ENCODE assay signal across 8 cellular contexts in the genomic region with DNA sequence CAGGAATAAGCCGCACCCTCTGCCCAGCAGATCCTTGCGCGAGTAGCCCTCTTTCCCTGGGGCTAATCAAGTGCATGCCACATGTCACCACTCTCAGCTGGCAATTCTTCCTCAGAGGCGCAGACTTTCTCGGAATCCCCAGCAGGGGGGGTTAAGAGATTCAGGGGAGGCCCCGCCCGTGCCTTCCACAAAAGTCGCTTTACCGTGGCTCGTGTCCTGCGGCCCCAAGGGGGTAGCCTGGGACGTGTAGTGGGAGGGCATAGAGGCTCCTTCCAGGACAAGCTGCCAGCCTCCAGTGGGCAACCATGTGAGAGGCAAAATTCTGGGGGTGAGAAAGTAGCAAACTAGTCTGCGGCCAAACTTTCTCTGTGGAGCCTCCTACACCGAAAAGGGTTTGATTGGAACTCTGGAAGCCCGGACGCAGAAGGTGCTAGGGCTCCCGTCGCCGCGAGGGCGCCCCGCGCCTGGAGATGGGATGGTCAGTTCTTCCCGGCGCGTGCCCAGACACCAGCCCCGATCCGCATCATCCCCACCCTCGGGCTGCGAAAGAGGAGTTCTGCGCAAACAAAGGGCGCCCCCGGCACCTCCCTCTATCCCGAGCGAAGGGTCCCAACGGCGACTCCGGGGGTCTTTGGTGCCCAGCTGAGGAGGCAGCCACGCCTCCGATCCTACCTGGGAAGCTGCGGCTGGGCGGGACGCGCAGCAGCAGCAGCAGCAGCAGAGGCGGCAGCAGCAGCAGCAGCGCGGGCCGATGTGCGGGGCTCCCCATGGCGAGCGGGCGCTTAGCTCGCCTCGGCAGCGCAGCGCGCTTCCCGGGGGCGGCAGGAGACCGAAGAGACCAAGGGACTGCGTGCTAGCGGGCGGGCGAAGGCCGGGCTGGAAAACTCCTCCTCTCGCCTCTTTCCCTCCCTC. TPM values are rescaled to one million over a fixed set of nuclear protein-coding genes. Genes with fewer than 3 reads are reported as not detected.
DNase-seq lines count a peak whose midpoint lies in the region; ATAC-seq, FAIRE-seq and TF ChIP-seq lines count a peak whose summit lies in the region.

A gene with protein sequence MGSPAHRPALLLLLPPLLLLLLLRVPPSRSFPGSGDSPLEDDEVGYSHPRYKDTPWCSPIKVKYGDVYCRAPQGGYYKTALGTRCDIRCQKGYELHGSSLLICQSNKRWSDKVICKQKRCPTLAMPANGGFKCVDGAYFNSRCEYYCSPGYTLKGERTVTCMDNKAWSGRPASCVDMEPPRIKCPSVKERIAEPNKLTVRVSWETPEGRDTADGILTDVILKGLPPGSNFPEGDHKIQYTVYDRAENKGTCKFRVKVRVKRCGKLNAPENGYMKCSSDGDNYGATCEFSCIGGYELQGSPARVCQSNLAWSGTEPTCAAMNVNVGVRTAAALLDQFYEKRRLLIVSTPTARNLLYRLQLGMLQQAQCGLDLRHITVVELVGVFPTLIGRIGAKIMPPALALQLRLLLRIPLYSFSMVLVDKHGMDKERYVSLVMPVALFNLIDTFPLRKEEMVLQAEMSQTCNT (minus strand): TSS at position 848 of the 912 bp plus-strand sequence. CDS start 79 bp downstream, at position 769.

- no peaks in the 10 kb centered on the region for H3K36me3 Mint-ChIP-seq in HFFc6 (ENCODE audit: low read depth)

- peaks cover 32% of the 10 kb centered on the region for H3K4me1 Mint-ChIP-seq in HFFc6 (ENCODE audit: low read depth)

- H3K4me3 Mint-ChIP-seq in HFFc6 = peak within 1 kb of the TSS; percentile 90

- H3K27me3 Mint-ChIP-seq in HFFc6 (ENCODE audit: insufficient read depth) = peaks cover 3% of the 10 kb centered on the region; the same call in 1 of the 2 replicates

- no peaks in the 10 kb centered on the region for H3K4me1 ChIP-seq in left lung

- no peak within 1 kb of the TSS; the same call in 1 of the 2 replicates for H3K27ac Mint-ChIP-seq in HFFc6

- no peaks in the 10 kb centered on the region for H3K36me3 ChIP-seq in left lung

- no peak for TF ChIP-seq POLR2A in H54 (IDR thresholded peaks at IDR 0.05; ENCODE audit: low read depth, low read length)

- no peaks in the 10 kb centered on the region for H3K9me3 ChIP-seq in left lung

- peak; percentile 68 for TF ChIP-seq CTCF in HFFc6 (IDR thresholded peaks at IDR 0.05)
- TF ChIP-seq CTCF in left lung (IDR thresholded peaks at IDR 0.05) = no peak
- TF ChIP-seq CTCF in subcutaneous adipose tissue (IDR thresholded peaks at IDR 0.05; ENCODE audit: low read depth) = no peak

- DNase-seq in DMS53 (lab: John Stamatoyannopoulos, UW) (peak; percentile 57), HFFc6 (peak; percentile 41), OCI-M1 (lab: John Stamatoyannopoulos, UW) (peak; percentile 43), cerebellum (ENCODE audit: low spot score) (peak; percentile 0), left lung (peak; percentile 36 to 41), H54 (ENCODE audit: insufficient read length, low spot score) (no peak)

- no peaks in the 10 kb centered on the region for H3K9me3 Mint-ChIP-seq in HFFc6

- intact Hi-C loops in left lung (cut with DNase I) = no loop called here

- no peak for FAIRE-seq in H54 (lab: Jason Lieb, UNC)

- peak within 1 kb of the TSS; percentile 14 to 47 for H3K4me3 ChIP-seq in left lung

- H3K27me3 ChIP-seq in left lung = peaks cover 7 to 33% of the 10 kb centered on the region in 2 donors

- ATAC-seq in left lung (peak; percentile 78), GM19397 (IDR thresholded peaks at IDR 0.05; ENCODE audit: unreplicated experiment) (no peak)

- H3K27ac ChIP-seq in left lung = peak within 1 kb of the TSS in 1 of 2 donors; percentile 8

RNA-seq across cellular contexts. Expression of the gene that starts here (rescaled TPM):
- 10 to 100 TPM; 10.6 to 47.2 (median 42.4) TPM for total RNA-seq in HFFc6 (2021; fragmentation: NEBNext Ultra II Directional; extraction: Animal tissue kit (Norgen Biotek cat#: 25700))
- total RNA-seq in cerebellum (5.2 TPM), left lung (10 to 100 TPM; 43.6 to 54.6 TPM), subcutaneous adipose tissue (100 to 1,000 TPM; 307 to 378 (median 349) TPM)

Comparison
In these comparisons a context has a peak if more than half of its experiments do, and no peak if none do; other contexts are left out.
1. RNA of the gene that starts here (total RNA-seq): 307 to 378 TPM in subcutaneous adipose tissue; 43.6 to 54.6 TPM in left lung, 10.6 to 47.2 TPM in HFFc6 and 5.2 TPM in cerebellum (single experiment); every median in the first group is over 4 times any median in the second.